ENCODE assay signal across 23 cellular contexts in the genomic region with DNA sequence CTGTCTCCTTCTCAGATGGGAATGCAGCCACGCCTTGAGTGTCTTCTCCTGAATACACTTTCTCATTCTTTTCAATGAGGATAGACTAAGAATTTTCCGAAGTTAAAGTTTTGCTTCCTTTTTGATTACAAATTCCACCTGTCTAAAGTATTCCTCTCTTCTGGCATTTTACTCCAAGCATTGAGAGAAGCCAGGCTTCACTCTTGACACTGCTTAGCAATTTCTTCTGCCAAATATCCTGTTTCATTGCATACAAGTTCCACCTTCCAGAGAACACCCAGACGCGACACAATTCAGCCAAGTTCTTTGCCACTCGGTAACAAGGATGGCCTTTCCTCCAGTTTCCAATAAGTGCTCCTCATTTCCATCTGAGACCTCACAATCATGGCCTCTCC. TPM values are rescaled to one million over a fixed set of nuclear protein-coding genes. Genes with fewer than 3 reads are reported as not detected.
"Had no signal": no experiment of that assay in that cellular context is flagged by ENCODE, and none has a peak within 500 bp of the region (broad histone marks: within the 10 kb centered on the region; RNA-seq: fewer than 3 reads in every experiment).

No MANE protein-coding gene starts in this region.

- H3K27ac Mint-ChIP-seq: activated CD4-positive, alpha-beta T cell treated with anti-CD3 and anti-CD28 coated beads, Interleukin-2, amount 10 ng/mL, durations not matched to agents 7 days and 5 days; activated naive CD4-positive, alpha-beta T cell treated with anti-CD3 and anti-CD28 coated beads, Interleukin-2, amount 50 U/mL, for 24 hours; activated T-helper 2 cell treated with anti-CD3 and anti-CD28 coated beads, Interferon-gamma antibody, Interleukin-2, Interleukin-4, amounts not matched to agents 10 μg/mL and 5 μg/mL and 100 μg/mL, durations not matched to agents 14 hours and 24 hours and 36 hours; stimulated activated effector memory CD8-positive, alpha-beta T cell treated with anti-CD3 and anti-CD28 coated beads, Interleukin-12 subunit alpha, Interleukin-12 subunit beta, amount 100 ng/mL, for 72 hours had no signal

- H3K4me1 ChIP-seq: gastrocnemius medialis, right lobe of liver, thyroid gland had no signal

- H3K27me3 ChIP-seq: right lobe of liver, thyroid gland had no signal

- H3K4me1 Mint-ChIP-seq: activated CD4-positive, alpha-beta T cell treated with anti-CD3 and anti-CD28 coated beads, Interleukin-2, amount 10 ng/mL, durations not matched to agents 7 days and 5 days; activated naive CD4-positive, alpha-beta T cell treated with anti-CD3 and anti-CD28 coated beads, Interleukin-2, amount 50 U/mL, for 24 hours; central memory CD8-positive, alpha-beta T cell; naive thymus-derived CD8-positive, alpha-beta T cell; stimulated activated effector memory CD8-positive, alpha-beta T cell treated with anti-CD3 and anti-CD28 coated beads, Interleukin-12 subunit alpha, Interleukin-12 subunit beta, amount 100 ng/mL, for 72 hours had no signal

- FAIRE-seq: bronchial epithelial cell had no signal

- DNase-seq: activated CD4-positive, CD25-positive, alpha-beta regulatory T cell treated with anti-CD3 and anti-CD28 coated beads, Interleukin-2, amount 50 U/mL, for 72 hours; activated T-cell treated with anti-CD3 and anti-CD28 coated beads, Interleukin-2, amount 50 U/mL, for 4 hours; effector CD8-positive, alpha-beta T cell; gastrocnemius medialis; glutamatergic neuron; left ventricle myocardium superior; mammary epithelial cell; right lobe of liver; stimulated activated CD4-positive, alpha-beta T cell treated with anti-CD3 and anti-CD28 coated beads, Interleukin-12 subunit alpha, Interleukin-12 subunit beta, amount 100 ng/mL, for 4 hours; stimulated activated CD4-positive, alpha-beta T cell treated with anti-CD3 and anti-CD28 coated beads, Interleukin-4, amount 100 ng/mL, for 1 hour; T-helper 2 cell; thyroid gland; upper lobe of right lung had no signal

- H3K27ac ChIP-seq: gastrocnemius medialis, right lobe of liver, thyroid gland, upper lobe of right lung had no signal

- ATAC-seq: activated T-cell treated with anti-CD3 and anti-CD28 coated beads, Interleukin-2, amount 50 U/mL, for 4 hours; gastrocnemius medialis; left ventricle myocardium superior; naive thymus-derived CD8-positive, alpha-beta T cell; right lobe of liver; upper lobe of right lung had no signal

- H3K9me3 ChIP-seq: gastrocnemius medialis, right lobe of liver, thyroid gland, upper lobe of right lung had no signal

- H3K36me3 ChIP-seq: gastrocnemius medialis, right lobe of liver, stomach, thyroid gland, upper lobe of right lung had no signal

- H3K9me3 Mint-ChIP-seq: activated CD4-positive, alpha-beta T cell treated with anti-CD3 and anti-CD28 coated beads, Interleukin-2, amount 10 ng/mL, durations not matched to agents 7 days and 5 days; activated naive CD4-positive, alpha-beta T cell treated with anti-CD3 and anti-CD28 coated beads, Interleukin-2, amount 50 U/mL, for 24 hours; activated T-cell treated with anti-CD3 and anti-CD28 coated beads, Interleukin-2, amount 50 U/mL, for 4 hours; activated T-helper 2 cell treated with anti-CD3 and anti-CD28 coated beads, Interferon-gamma antibody, Interleukin-2, Interleukin-4, amounts not matched to agents 10 μg/mL and 5 μg/mL and 100 μg/mL, durations not matched to agents 14 hours and 24 hours and 36 hours; central memory CD8-positive, alpha-beta T cell; mesothelial cell of epicardium; stimulated activated effector memory CD8-positive, alpha-beta T cell treated with anti-CD3 and anti-CD28 coated beads, Interleukin-12 subunit alpha, Interleukin-12 subunit beta, amount 100 ng/mL, for 72 hours had no signal

- H3K4me3 Mint-ChIP-seq: activated CD4-positive, alpha-beta T cell treated with anti-CD3 and anti-CD28 coated beads, Interleukin-2, amount 10 ng/mL, durations not matched to agents 7 days and 5 days; activated naive CD4-positive, alpha-beta T cell treated with anti-CD3 and anti-CD28 coated beads, Interleukin-2, amount 50 U/mL, for 24 hours; activated T-cell treated with anti-CD3 and anti-CD28 coated beads, Interleukin-2, amount 50 U/mL, for 4 hours; central memory CD8-positive, alpha-beta T cell; mesothelial cell of epicardium; naive thymus-derived CD8-positive, alpha-beta T cell; stimulated activated effector memory CD8-positive, alpha-beta T cell treated with anti-CD3 and anti-CD28 coated beads, Interleukin-12 subunit alpha, Interleukin-12 subunit beta, amount 100 ng/mL, for 72 hours had no signal

- H3K36me3 Mint-ChIP-seq: activated naive CD4-positive, alpha-beta T cell treated with anti-CD3 and anti-CD28 coated beads, Interleukin-2, amount 50 U/mL, for 24 hours; mesothelial cell of epicardium; naive thymus-derived CD8-positive, alpha-beta T cell; stimulated activated effector memory CD8-positive, alpha-beta T cell treated with anti-CD3 and anti-CD28 coated beads, Interleukin-12 subunit alpha, Interleukin-12 subunit beta, amount 100 ng/mL, for 72 hours had no signal

- H3K4me3 ChIP-seq: gastrocnemius medialis, right lobe of liver, stomach, thyroid gland, upper lobe of right lung had no signal

RNA-seq across cellular contexts. Expression of a gene that starts 35.6 kb away (rescaled TPM):
- total RNA-seq: activated CD8-positive, alpha-beta memory T cell treated with anti-CD3 and anti-CD28 coated beads for 36 hours; activated T-helper 2 cell treated with anti-CD3 and anti-CD28 coated beads, Interferon-gamma antibody, Interleukin-2, Interleukin-4, amounts not matched to agents 10 μg/mL and 5 μg/mL and 100 μg/mL, durations not matched to agents 14 hours and 24 hours and 36 hours had no signal
- polyA plus RNA-seq: naive thymus-derived CD8-positive, alpha-beta T cell had no signal
